Comparison of ENCODE assay signal across 10 cellular contexts in genomic region chr21:37914211-37914900, GRCh38. TPM values are rescaled to one million over a fixed set of nuclear protein-coding genes. Genes with fewer than 3 reads are reported as not detected.
A peak's percentile ranks its signal among the peaks of the same experiment; 100 is the strongest.
DNase-seq lines count a peak whose midpoint lies in the region; ATAC-seq and TF ChIP-seq lines count a peak whose summit lies in the region.
"Had no signal": no experiment of that assay in that cellular context is flagged by ENCODE, and none has a peak within 500 bp of the region (broad histone marks: within the 10 kb centered on the region; RNA-seq: fewer than 3 reads in every experiment).

No MANE protein-coding gene starts in this region.

- H3K36me3 Mint-ChIP-seq in neural progenitor cell, result no peaks in the 10 kb centered on the region

- H3K27me3 Mint-ChIP-seq in neural progenitor cell (ENCODE audit: insufficient read depth, low read depth), result peaks cover 20% of the 10 kb centered on the region

- DNase-seq in DMS153 (lab: John Stamatoyannopoulos, UW) (peak; percentile 44), DMS153 treated with DMSO at 0.1 percent for 48 hours (lab: John Stamatoyannopoulos, UW; ENCODE audit: unreplicated experiment) (no peak), NCI-H1694 (lab: John Stamatoyannopoulos, UW) (peak; percentile 35), cardiac fibroblast (ENCODE audit: low read depth in 2 of 2) (peak; percentile 2 to 16), neural progenitor cell (ENCODE audit: low spot score) (peak; percentile 85), spleen (no peak), 8988T (no peak)

- intact Hi-C loops in spleen (cut with DNase I; ENCODE audit: low total_unique reads), result no loop called here

- H3K9ac ChIP-seq in neural progenitor cell, result no peak overlapping the region

- H4K20me1 ChIP-seq in neural progenitor cell (ENCODE audit: low read depth), result peaks cover 23% of the 10 kb centered on the region

- no peak overlapping the region for H3K27ac ChIP-seq in neural progenitor cell
- H3K27ac ChIP-seq in spleen, result no peak overlapping the region

- H3F3A ChIP-seq in neural progenitor cell (ENCODE audit: low read depth), result peaks cover 6% of the 10 kb centered on the region

- peaks cover 19% of the 10 kb centered on the region for H3K4me1 Mint-ChIP-seq in neural progenitor cell
- H3K4me1 Mint-ChIP-seq: activated T-helper 17 cell treated with anti-CD3 and anti-CD28 coated beads, Interleukin-2, amount 50 U/mL, for 72 hours had no signal

- peak overlapping the region; percentile 58 for H3K4me2 ChIP-seq in neural progenitor cell

- H3K4me3 Mint-ChIP-seq in neural progenitor cell, result peak overlapping the region; percentile 74
- H3K4me3 Mint-ChIP-seq: activated T-helper 17 cell treated with anti-CD3 and anti-CD28 coated beads, Interleukin-2, amount 50 U/mL, for 72 hours had no signal

- no peak for ATAC-seq in GM18870 (IDR thresholded peaks at IDR 0.05; ENCODE audit: unreplicated experiment)
- ATAC-seq: activated T-helper 17 cell treated with anti-CD3 and anti-CD28 coated beads, Interleukin-2, amount 50 U/mL, for 72 hours had no signal

- WGBS in spleen, 5 donors, result 6 to 16% (median 7%) methylated on average over 21 to 31 of the region's 31 CpGs

- peaks cover 50% of the 10 kb centered on the region for H3K27me3 ChIP-seq in neural progenitor cell
- H3K27me3 ChIP-seq in spleen (replicated peaks in 1 of 7), result peaks cover 0 to 94% (median 42%) of the 10 kb centered on the region in 7 donors

- H2AFZ ChIP-seq in neural progenitor cell (replicated peaks), result no peak overlapping the region

- H3K36me3 ChIP-seq in neural progenitor cell (no peaks in the 10 kb centered on the region), spleen (no peaks in the 10 kb centered on the region)

- H3K4me3 ChIP-seq in cardiac fibroblast (replicated peaks in 1 of 2; ENCODE audit: low read depth in 2 of 2, low read length in 2 of 2), result no peak overlapping the region
- peak overlapping the region; percentile 16 for H3K4me3 ChIP-seq in neural progenitor cell
- H3K4me3 ChIP-seq in spleen, result no peak overlapping the region

- H3K79me2 ChIP-seq in neural progenitor cell (ENCODE audit: low read depth), result no peaks in the 10 kb centered on the region

- TF ChIP-seq POLR2A in spleen (IDR thresholded peaks at IDR 0.05), result no peak

- H3K4me1 ChIP-seq in neural progenitor cell (no peaks in the 10 kb centered on the region), spleen (peaks cover 0 to 18% (median 12%) of the 10 kb centered on the region in 6 donors)

- TF ChIP-seq CTCF in cardiac fibroblast (IDR thresholded peaks at IDR 0.05; ENCODE audit: low read depth, low read length) (no peak), neural progenitor cell (IDR thresholded peaks at IDR 0.05) (no peak), spleen (IDR thresholded peaks at IDR 0.05 in 8 of 11, conservative IDR thresholded peaks at IDR 0.05 in 3 of 11) (no peak)

- no peaks in the 10 kb centered on the region for H3K9me3 Mint-ChIP-seq in neural progenitor cell

- H3K9me3 ChIP-seq in neural progenitor cell (ENCODE audit: low read depth) (no peaks in the 10 kb centered on the region), spleen (no peaks in the 10 kb centered on the region)

- no peak overlapping the region for H3K27ac Mint-ChIP-seq in neural progenitor cell
- H3K27ac Mint-ChIP-seq: activated T-helper 17 cell treated with anti-CD3 and anti-CD28 coated beads, Interleukin-2, amount 50 U/mL, for 72 hours had no signal

RNA-seq across cellular contexts. Expression of gene KCNJ6, which starts 1.9 kb away (rescaled TPM):
- total RNA-seq in neural progenitor cell (ENCODE audit: low replicate concordance), result not detected in 2 replicates
- under 1 TPM in 3 of 7 donors, not detected in 4; 0.06 to 0.36 (median 0.14) TPM for total RNA-seq in spleen
- under 1 TPM in 1 of 3 donors, not detected in 2; under 0.01 TPM for polyA plus RNA-seq in spleen
- total RNA-seq: activated T-helper 17 cell treated with anti-CD3 and anti-CD28 coated beads, Interleukin-2, amount 50 U/mL, for 72 hours had no signal
- polyA plus RNA-seq: keratinocyte had no signal

Comparison
In these comparisons a context has a peak if more than half of its experiments do, and no peak if none do; other contexts are left out.
1. DNase-seq: peak in DMS153 (single experiment), NCI-H1694 (single experiment), cardiac fibroblast (2 of 2) and neural progenitor cell (single experiment); none in DMS153 treated with DMSO at 0.1 percent for 48 hours (single experiment), spleen (single experiment) and 8988T (single experiment).